Comparison of ENCODE assay signal across 2 cellular contexts in the genomic region with DNA sequence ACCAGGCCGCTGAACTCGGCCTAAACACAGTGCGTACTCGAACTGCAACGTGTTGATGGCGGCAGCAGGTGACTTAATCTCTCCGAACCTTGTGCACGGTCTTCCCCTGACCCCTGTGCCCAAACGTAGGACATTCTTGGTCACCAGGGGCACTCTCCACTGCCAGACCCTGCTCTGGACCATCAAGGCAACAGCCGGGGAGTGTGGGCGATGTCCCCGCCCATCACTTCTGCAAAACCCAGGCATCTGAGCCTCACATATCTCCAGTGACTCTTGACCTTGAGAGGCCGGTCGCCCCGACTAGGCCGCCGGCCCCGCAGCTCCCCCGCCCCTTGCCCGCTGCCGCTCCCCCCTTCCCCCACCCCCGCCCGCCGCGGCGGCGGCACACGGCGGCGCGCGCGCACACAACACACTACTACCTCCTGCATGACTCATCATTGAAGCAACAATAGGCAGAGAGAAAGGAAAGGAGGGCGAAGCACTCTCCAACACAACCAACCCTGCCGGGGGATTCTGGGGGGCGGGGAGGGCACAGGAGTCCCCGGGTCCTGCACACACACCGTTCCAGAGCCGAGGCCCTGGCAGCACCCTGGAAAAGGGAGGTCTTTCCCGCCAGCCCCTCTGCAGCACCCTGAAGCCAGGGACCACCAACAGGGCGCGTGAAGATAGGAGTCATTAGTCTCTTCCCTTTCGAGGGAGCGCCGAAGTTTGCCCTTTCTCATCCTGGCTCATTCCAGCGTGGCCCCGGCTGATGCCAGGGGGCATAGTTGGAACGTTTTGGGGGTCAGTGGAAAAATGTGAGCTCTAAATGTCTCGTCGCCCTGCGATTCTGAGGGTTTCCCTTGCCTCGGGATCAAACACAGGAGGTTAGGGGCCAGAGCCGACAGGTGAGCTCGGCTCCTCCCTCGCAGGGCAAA.
TF ChIP-seq lines count a peak whose summit lies in the region.

No MANE protein-coding gene starts in this region.

TF ChIP-seq in GM23338, 12 proteins besides CTCF, POLR2A, EP300 and RAD21 (continued from another document):
- TF ChIP-seq, protein P1, sequence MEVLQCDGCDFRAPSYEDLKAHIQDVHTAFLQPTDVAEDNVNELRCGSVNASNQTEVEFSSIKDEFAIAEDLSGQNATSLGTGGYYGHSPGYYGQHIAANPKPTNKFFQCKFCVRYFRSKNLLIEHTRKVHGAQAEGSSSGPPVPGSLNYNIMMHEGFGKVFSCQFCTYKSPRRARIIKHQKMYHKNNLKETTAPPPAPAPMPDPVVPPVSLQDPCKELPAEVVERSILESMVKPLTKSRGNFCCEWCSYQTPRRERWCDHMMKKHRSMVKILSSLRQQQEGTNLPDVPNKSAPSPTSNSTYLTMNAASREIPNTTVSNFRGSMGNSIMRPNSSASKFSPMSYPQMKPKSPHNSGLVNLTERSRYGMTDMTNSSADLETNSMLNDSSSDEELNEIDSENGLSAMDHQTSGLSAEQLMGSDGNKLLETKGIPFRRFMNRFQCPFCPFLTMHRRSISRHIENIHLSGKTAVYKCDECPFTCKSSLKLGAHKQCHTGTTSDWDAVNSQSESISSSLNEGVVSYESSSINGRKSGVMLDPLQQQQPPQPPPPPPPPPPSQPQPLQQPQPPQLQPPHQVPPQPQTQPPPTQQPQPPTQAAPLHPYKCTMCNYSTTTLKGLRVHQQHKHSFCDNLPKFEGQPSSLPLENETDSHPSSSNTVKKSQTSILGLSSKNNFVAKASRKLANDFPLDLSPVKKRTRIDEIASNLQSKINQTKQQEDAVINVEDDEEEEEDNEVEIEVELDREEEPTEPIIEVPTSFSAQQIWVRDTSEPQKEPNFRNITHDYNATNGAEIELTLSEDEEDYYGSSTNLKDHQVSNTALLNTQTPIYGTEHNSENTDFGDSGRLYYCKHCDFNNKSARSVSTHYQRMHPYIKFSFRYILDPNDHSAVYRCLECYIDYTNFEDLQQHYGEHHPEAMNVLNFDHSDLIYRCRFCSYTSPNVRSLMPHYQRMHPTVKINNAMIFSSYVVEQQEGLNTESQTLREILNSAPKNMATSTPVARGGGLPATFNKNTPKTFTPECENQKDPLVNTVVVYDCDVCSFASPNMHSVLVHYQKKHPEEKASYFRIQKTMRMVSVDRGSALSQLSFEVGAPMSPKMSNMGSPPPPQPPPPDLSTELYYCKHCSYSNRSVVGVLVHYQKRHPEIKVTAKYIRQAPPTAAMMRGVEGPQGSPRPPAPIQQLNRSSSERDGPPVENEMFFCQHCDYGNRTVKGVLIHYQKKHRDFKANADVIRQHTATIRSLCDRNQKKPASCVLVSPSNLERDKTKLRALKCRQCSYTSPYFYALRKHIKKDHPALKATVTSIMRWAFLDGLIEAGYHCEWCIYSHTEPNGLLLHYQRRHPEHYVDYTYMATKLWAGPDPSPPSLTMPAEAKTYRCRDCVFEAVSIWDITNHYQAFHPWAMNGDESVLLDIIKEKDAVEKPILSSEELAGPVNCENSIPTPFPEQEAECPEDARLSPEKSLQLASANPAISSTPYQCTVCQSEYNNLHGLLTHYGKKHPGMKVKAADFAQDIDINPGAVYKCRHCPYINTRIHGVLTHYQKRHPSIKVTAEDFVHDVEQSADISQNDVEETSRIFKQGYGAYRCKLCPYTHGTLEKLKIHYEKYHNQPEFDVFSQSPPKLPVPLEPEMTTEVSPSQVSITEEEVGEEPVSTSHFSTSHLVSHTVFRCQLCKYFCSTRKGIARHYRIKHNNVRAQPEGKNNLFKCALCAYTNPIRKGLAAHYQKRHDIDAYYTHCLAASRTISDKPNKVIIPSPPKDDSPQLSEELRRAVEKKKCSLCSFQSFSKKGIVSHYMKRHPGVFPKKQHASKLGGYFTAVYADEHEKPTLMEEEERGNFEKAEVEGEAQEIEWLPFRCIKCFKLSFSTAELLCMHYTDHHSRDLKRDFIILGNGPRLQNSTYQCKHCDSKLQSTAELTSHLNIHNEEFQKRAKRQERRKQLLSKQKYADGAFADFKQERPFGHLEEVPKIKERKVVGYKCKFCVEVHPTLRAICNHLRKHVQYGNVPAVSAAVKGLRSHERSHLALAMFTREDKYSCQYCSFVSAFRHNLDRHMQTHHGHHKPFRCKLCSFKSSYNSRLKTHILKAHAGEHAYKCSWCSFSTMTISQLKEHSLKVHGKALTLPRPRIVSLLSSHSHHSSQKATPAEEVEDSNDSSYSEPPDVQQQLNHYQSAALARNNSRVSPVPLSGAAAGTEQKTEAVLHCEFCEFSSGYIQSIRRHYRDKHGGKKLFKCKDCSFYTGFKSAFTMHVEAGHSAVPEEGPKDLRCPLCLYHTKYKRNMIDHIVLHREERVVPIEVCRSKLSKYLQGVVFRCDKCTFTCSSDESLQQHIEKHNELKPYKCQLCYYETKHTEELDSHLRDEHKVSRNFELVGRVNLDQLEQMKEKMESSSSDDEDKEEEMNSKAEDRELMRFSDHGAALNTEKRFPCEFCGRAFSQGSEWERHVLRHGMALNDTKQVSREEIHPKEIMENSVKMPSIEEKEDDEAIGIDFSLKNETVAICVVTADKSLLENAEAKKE (CRISPR knock-in tag; IDR thresholded peaks at IDR 0.05), result no peak
- TF ChIP-seq EZH2 (IDR thresholded peaks at IDR 0.05; ENCODE audit: low read depth, unreplicated experiment), result no peak
- TF ChIP-seq ZNF331 (CRISPR knock-in tag; IDR thresholded peaks at IDR 0.05; ENCODE audit: low read depth), result no peak
- no peak for TF ChIP-seq EZH2phosphoT487 (IDR thresholded peaks at IDR 0.05; ENCODE audit: unreplicated experiment)
TF ChIP-seq in GM23338: peak in this region for 2.

TF ChIP-seq in H1, 55 proteins besides CTCF, POLR2A, EP300 and RAD21 (continued from another document):
- TF ChIP-seq, protein P2, sequence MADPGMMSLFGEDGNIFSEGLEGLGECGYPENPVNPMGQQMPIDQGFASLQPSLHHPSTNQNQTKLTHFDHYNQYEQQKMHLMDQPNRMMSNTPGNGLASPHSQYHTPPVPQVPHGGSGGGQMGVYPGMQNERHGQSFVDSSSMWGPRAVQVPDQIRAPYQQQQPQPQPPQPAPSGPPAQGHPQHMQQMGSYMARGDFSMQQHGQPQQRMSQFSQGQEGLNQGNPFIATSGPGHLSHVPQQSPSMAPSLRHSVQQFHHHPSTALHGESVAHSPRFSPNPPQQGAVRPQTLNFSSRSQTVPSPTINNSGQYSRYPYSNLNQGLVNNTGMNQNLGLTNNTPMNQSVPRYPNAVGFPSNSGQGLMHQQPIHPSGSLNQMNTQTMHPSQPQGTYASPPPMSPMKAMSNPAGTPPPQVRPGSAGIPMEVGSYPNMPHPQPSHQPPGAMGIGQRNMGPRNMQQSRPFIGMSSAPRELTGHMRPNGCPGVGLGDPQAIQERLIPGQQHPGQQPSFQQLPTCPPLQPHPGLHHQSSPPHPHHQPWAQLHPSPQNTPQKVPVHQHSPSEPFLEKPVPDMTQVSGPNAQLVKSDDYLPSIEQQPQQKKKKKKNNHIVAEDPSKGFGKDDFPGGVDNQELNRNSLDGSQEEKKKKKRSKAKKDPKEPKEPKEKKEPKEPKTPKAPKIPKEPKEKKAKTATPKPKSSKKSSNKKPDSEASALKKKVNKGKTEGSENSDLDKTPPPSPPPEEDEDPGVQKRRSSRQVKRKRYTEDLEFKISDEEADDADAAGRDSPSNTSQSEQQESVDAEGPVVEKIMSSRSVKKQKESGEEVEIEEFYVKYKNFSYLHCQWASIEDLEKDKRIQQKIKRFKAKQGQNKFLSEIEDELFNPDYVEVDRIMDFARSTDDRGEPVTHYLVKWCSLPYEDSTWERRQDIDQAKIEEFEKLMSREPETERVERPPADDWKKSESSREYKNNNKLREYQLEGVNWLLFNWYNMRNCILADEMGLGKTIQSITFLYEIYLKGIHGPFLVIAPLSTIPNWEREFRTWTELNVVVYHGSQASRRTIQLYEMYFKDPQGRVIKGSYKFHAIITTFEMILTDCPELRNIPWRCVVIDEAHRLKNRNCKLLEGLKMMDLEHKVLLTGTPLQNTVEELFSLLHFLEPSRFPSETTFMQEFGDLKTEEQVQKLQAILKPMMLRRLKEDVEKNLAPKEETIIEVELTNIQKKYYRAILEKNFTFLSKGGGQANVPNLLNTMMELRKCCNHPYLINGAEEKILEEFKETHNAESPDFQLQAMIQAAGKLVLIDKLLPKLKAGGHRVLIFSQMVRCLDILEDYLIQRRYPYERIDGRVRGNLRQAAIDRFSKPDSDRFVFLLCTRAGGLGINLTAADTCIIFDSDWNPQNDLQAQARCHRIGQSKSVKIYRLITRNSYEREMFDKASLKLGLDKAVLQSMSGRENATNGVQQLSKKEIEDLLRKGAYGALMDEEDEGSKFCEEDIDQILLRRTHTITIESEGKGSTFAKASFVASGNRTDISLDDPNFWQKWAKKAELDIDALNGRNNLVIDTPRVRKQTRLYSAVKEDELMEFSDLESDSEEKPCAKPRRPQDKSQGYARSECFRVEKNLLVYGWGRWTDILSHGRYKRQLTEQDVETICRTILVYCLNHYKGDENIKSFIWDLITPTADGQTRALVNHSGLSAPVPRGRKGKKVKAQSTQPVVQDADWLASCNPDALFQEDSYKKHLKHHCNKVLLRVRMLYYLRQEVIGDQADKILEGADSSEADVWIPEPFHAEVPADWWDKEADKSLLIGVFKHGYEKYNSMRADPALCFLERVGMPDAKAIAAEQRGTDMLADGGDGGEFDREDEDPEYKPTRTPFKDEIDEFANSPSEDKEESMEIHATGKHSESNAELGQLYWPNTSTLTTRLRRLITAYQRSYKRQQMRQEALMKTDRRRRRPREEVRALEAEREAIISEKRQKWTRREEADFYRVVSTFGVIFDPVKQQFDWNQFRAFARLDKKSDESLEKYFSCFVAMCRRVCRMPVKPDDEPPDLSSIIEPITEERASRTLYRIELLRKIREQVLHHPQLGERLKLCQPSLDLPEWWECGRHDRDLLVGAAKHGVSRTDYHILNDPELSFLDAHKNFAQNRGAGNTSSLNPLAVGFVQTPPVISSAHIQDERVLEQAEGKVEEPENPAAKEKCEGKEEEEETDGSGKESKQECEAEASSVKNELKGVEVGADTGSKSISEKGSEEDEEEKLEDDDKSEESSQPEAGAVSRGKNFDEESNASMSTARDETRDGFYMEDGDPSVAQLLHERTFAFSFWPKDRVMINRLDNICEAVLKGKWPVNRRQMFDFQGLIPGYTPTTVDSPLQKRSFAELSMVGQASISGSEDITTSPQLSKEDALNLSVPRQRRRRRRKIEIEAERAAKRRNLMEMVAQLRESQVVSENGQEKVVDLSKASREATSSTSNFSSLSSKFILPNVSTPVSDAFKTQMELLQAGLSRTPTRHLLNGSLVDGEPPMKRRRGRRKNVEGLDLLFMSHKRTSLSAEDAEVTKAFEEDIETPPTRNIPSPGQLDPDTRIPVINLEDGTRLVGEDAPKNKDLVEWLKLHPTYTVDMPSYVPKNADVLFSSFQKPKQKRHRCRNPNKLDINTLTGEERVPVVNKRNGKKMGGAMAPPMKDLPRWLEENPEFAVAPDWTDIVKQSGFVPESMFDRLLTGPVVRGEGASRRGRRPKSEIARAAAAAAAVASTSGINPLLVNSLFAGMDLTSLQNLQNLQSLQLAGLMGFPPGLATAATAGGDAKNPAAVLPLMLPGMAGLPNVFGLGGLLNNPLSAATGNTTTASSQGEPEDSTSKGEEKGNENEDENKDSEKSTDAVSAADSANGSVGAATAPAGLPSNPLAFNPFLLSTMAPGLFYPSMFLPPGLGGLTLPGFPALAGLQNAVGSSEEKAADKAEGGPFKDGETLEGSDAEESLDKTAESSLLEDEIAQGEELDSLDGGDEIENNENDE (IDR thresholded peaks at IDR 0.05; ENCODE audit: insufficient replicate concordance, low read length), result no peak
- TF ChIP-seq SIN3A (conservative IDR thresholded peaks at IDR 0.05 in 1 of 2, IDR thresholded peaks at IDR 0.05 in 1 of 2; ENCODE audit: low read depth in 1 of 2, low read length in 2 of 2), result peak in 1 of 2 experiments; percentile 21; a peak in 1 of 4 replicates
- peak; percentile 80 for TF ChIP-seq SAP30 (IDR thresholded peaks at IDR 0.05; ENCODE audit: insufficient read depth, insufficient replicate concordance, low read length)
- TF ChIP-seq RFX5 (IDR thresholded peaks at IDR 0.05; ENCODE audit: borderline replicate concordance, low read depth, low read length), result no peak
- TF ChIP-seq SIX5 (IDR thresholded peaks at IDR 0.05; ENCODE audit: low read depth, low read length), result no peak
- no peak for TF ChIP-seq KDM1A (IDR thresholded peaks at IDR 0.05; ENCODE audit: borderline replicate concordance, low read length)
